ENCODE assay signal across 28 cellular contexts in genomic region chr12:101111441-101111840, GRCh38.
"Had no signal": no experiment of that assay in that cellular context is flagged by ENCODE, and none has a peak within 500 bp of the region (broad histone marks: within the 10 kb centered on the region; RNA-seq: fewer than 3 reads in every experiment).

No MANE protein-coding gene starts in this region.

- ATAC-seq: effector memory CD8-positive, alpha-beta T cell; esophagus mucosa; foreskin keratinocyte; gastrocnemius medialis; gastroesophageal sphincter; heart left ventricle; heart right ventricle had no signal

- H3K27me3 Mint-ChIP-seq: dendritic cell treated with granulocyte-macrophage colony-stimulating factor and Interleukin-4, amounts not matched to agents 40 ng/mL and 50 ng/mL, for 4 days; effector memory CD8-positive, alpha-beta T cell had no signal

- H3K9me3 Mint-ChIP-seq: dendritic cell treated with granulocyte-macrophage colony-stimulating factor and Interleukin-4, amounts not matched to agents 40 ng/mL and 50 ng/mL, for 4 days; endodermal cell had no signal

- H3K4me3 Mint-ChIP-seq: dendritic cell treated with granulocyte-macrophage colony-stimulating factor and Interleukin-4, amounts not matched to agents 40 ng/mL and 50 ng/mL, for 4 days; effector memory CD8-positive, alpha-beta T cell; endodermal cell had no signal

- FAIRE-seq: colon, endometrium, endothelial cell of umbilical vein, frontal cortex had no signal

- H3K36me3 ChIP-seq: colonic mucosa, esophagus muscularis mucosa, esophagus squamous epithelium, gastrocnemius medialis, gastroesophageal sphincter, heart left ventricle, heart right ventricle had no signal

- DNase-seq: colonic mucosa; cortex of kidney; dermis blood vessel endothelial cell; effector CD4-positive, alpha-beta T cell; effector CD8-positive, alpha-beta T cell; effector memory CD4-positive, alpha-beta T cell; effector memory CD8-positive, alpha-beta T cell; endodermal cell; erythroblast; esophagus squamous epithelium; foreskin fibroblast; foreskin keratinocyte; foreskin melanocyte; gastrocnemius medialis; glutamatergic neuron; heart left ventricle; heart right ventricle had no signal

- H3K27ac ChIP-seq: colonic mucosa, coronary artery, epithelial cell of prostate, esophagus muscularis mucosa, esophagus squamous epithelium, foreskin keratinocyte, gastrocnemius medialis, gastroesophageal sphincter, heart left ventricle, heart right ventricle had no signal

- H3K4me1 ChIP-seq: colonic mucosa, esophagus muscularis mucosa, esophagus squamous epithelium, foreskin keratinocyte, gastrocnemius medialis, gastroesophageal sphincter, heart left ventricle, heart right ventricle had no signal

- H3K27ac Mint-ChIP-seq: dendritic cell treated with granulocyte-macrophage colony-stimulating factor and Interleukin-4, amounts not matched to agents 40 ng/mL and 50 ng/mL, for 4 days; effector memory CD8-positive, alpha-beta T cell; endodermal cell had no signal

- H3K4me1 Mint-ChIP-seq: endodermal cell had no signal

- H3K4me3 ChIP-seq: colonic mucosa, coronary artery, dorsolateral prefrontal cortex, esophagus muscularis mucosa, esophagus squamous epithelium, gastrocnemius medialis, gastroesophageal sphincter, heart left ventricle, heart right ventricle had no signal

- H3K27me3 ChIP-seq: colonic mucosa, dorsolateral prefrontal cortex, esophagus squamous epithelium, foreskin keratinocyte, gastrocnemius medialis, gastroesophageal sphincter, heart left ventricle, heart right ventricle had no signal

- H3K9me3 ChIP-seq: colonic mucosa, esophagus muscularis mucosa, esophagus squamous epithelium, gastrocnemius medialis, gastroesophageal sphincter had no signal
